Comparison of ENCODE assay signal across 14 cellular contexts in the genomic region with DNA sequence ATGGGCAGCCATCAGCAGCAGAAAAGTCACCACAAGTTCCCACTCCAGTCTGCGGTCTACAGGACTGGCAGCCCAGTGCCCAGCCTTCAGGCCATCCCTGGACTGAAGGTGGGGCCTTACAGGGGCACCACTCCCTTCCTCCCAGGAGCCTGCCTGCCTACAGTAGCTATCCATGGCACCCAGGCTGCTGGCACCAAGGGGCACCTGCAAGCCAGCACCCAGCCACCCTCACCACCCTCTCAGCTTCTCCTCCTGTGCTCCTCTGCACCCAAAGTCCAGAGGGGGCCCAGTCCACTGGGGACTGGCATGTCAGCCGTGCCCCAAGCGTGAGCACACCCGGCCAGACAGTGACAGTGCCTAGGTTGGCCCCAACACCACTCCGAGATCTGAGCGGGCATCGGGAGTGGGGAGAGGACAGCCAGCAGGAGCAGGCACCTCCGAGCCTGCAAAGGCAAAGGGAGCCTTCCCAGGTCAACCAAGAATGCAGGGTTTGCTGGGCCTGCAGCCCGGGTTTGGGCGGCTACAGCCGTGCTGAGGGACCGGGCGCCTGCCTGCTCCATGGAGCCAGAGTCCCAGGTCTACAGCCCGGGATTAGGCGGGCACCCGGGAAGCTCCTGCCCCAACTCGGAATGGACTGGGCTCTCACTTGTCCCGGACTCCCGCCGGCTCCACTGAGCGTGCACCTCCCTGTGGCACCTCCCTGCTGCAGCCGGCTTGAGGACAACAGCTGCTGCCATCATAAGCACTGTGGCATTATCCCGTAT. TPM values are rescaled to one million over a fixed set of nuclear protein-coding genes. Genes with fewer than 3 reads are reported as not detected.
DNase-seq lines count a peak whose midpoint lies in the region; TF ChIP-seq lines count a peak whose summit lies in the region.
"Had no signal": no experiment of that assay in that cellular context is flagged by ENCODE, and none has a peak within 500 bp of the region (broad histone marks: within the 10 kb centered on the region; RNA-seq: fewer than 3 reads in every experiment).

No MANE protein-coding gene starts in this region.

- H3K9ac ChIP-seq in H9 (ENCODE audit: extremely low read depth, insufficient read length, low read length) (no peak overlapping the region), endodermal cell (ENCODE audit: extremely low read depth, low read length, poor library complexity, severe bottlenecking) (no peak overlapping the region), mammary epithelial cell (ENCODE audit: insufficient read depth, low read length) (no peak overlapping the region)

- H4K91ac ChIP-seq in H9 (ENCODE audit: insufficient read length, low read depth, low read length), result no peak overlapping the region

- H3K27me3 Mint-ChIP-seq in H9 (ENCODE audit: low read depth) (no peaks in the 10 kb centered on the region), endodermal cell (ENCODE audit: insufficient read depth) (no peaks in the 10 kb centered on the region)

- H3K4me3 Mint-ChIP-seq in H9, result no peak overlapping the region
- H3K4me3 Mint-ChIP-seq in endodermal cell, result no peak overlapping the region
- H3K4me3 Mint-ChIP-seq: CD8-positive, alpha-beta T cell had no signal

- H3K36me3 ChIP-seq in endodermal cell (ENCODE audit: control insufficient read depth, insufficient read depth, low read length) (no peaks in the 10 kb centered on the region), mammary epithelial cell (ENCODE audit: insufficient read depth, low read length) (no peaks in the 10 kb centered on the region)
- H3K36me3 ChIP-seq: BE2C had no signal

- no peak overlapping the region for H3K23ac ChIP-seq in H9 (ENCODE audit: insufficient read length, low read depth, low read length)

- no peaks in the 10 kb centered on the region; a peak in 1 of 7 replicates for H3K36me3 Mint-ChIP-seq in H9 (ENCODE audit: insufficient read depth in 1 of 3, low read depth in 3 of 3)
- no peaks in the 10 kb centered on the region for H3K36me3 Mint-ChIP-seq in endodermal cell (ENCODE audit: low read depth)
- H3K36me3 Mint-ChIP-seq: CD8-positive, alpha-beta T cell had no signal

- no peaks in the 10 kb centered on the region for H3K79me1 ChIP-seq in H9 (ENCODE audit: insufficient read depth, low read depth, low read length, poor library complexity, severe bottlenecking)

- intact Hi-C loops in posterior vena cava (cut with DNase I) (no loop called here), mammary epithelial cell (cut with micrococcal nuclease) (no loop called here)

- peak; percentile 39 for DNase-seq in H9
- DNase-seq in endodermal cell, result peak; percentile 50
- DNase-seq in posterior vena cava (ENCODE audit: low spot score), result peak; percentile 62
- no peak for DNase-seq in mammary epithelial cell
- no peak for DNase-seq in activated T-cell treated with anti-CD3 and anti-CD28 coated beads for 4 hours
- no peak for DNase-seq in effector CD4-positive, alpha-beta T cell
- DNase-seq: BE2C; Caco-2; CD8-positive, alpha-beta T cell; DMS53 had no signal

- H3K4me3 ChIP-seq in endodermal cell (ENCODE audit: low read length) (no peak overlapping the region), mammary epithelial cell (replicated peaks in 1 of 3; ENCODE audit: insufficient read depth in 1 of 3, low read depth in 2 of 3, low read length in 3 of 3) (no peak overlapping the region)
- H3K4me3 ChIP-seq: A549 had no signal

- H4K20me1 ChIP-seq in H9 (ENCODE audit: control insufficient read depth, insufficient read depth, insufficient read length) (no peaks in the 10 kb centered on the region), mammary epithelial cell (ENCODE audit: insufficient read depth, low read length) (no peaks in the 10 kb centered on the region)

- H3K14ac ChIP-seq in H9 (ENCODE audit: insufficient read depth, low read length), result no peak overlapping the region

- H4K5ac ChIP-seq in H9 (ENCODE audit: insufficient read length, low read depth, low read length), result no peak overlapping the region

- no peak overlapping the region for H3T11ph ChIP-seq in H9 (ENCODE audit: low read length)

- H3K9me3 ChIP-seq in H9 (ENCODE audit: control insufficient read depth, low read depth, low read length) (no peaks in the 10 kb centered on the region), endodermal cell (ENCODE audit: control insufficient read depth, low read length) (no peaks in the 10 kb centered on the region), mammary epithelial cell (replicated peaks; ENCODE audit: insufficient read depth, low read length) (no peaks in the 10 kb centered on the region)
- H3K9me3 ChIP-seq: A549, BE2C, Caco-2 had no signal

- H3K23me2 ChIP-seq in H9 (ENCODE audit: insufficient read length, low read depth, low read length, poor library complexity, severe bottlenecking), result no peaks in the 10 kb centered on the region

- H2BK15ac ChIP-seq in H9 (ENCODE audit: low read depth, low read length), result no peak overlapping the region

- H3K27ac ChIP-seq in H9 (ENCODE audit: insufficient read length, low read depth, low read length) (no peak overlapping the region), endodermal cell (ENCODE audit: low read depth, low read length) (no peak overlapping the region), mammary epithelial cell (ENCODE audit: insufficient read depth, low read depth, low read length) (no peak overlapping the region)
- H3K27ac ChIP-seq: A549, C4-2B had no signal

- H3K4me2 ChIP-seq in H9 (ENCODE audit: insufficient read depth, insufficient read length, low read length) (no peak overlapping the region), mammary epithelial cell (ENCODE audit: insufficient read depth, low read depth, low read length) (no peak overlapping the region)
- H3K4me2 ChIP-seq: A549 had no signal

- H2AFZ ChIP-seq in H9 (ENCODE audit: low read length) (no peak overlapping the region), mammary epithelial cell (ENCODE audit: low read depth, low read length) (no peak overlapping the region)

- peaks cover 0 to 2% of the 10 kb centered on the region in 2 experiments; a peak in 1 of 4 replicates for H3K4me1 Mint-ChIP-seq in H9
- no peaks in the 10 kb centered on the region for H3K4me1 Mint-ChIP-seq in endodermal cell

- no peak overlapping the region for H2BK120ac ChIP-seq in H9 (ENCODE audit: low read depth, low read length, poor library complexity, severe bottlenecking)

- no peaks in the 10 kb centered on the region for H3K27me3 ChIP-seq in H9 (ENCODE audit: insufficient read depth, low read length)
- no peaks in the 10 kb centered on the region for H3K27me3 ChIP-seq in endodermal cell (ENCODE audit: control insufficient read depth, insufficient read depth, low read length, poor library complexity, severe bottlenecking)
- H3K27me3 ChIP-seq in mammary epithelial cell (ENCODE audit: insufficient read depth, low read length), result no peaks in the 10 kb centered on the region
- H3K27me3 ChIP-seq: BE2C had no signal

- H3K18ac ChIP-seq in H9 (ENCODE audit: insufficient read length, low read depth, low read length), result no peak overlapping the region

- no peaks in the 10 kb centered on the region for H3K79me2 ChIP-seq in H9 (ENCODE audit: insufficient read depth, low read length)
- no peaks in the 10 kb centered on the region for H3K79me2 ChIP-seq in mammary epithelial cell (ENCODE audit: insufficient read depth, low read length)

- H2BK12ac ChIP-seq in H9 (ENCODE audit: insufficient read length, low read depth, low read length), result no peak overlapping the region

- CTCF ChIA-PET in mammary epithelial cell (lab: Charles Lee; ENCODE audit: low non-redundant PET), result no interaction called here

- H3K4ac ChIP-seq in H9 (ENCODE audit: low read depth, low read length), result no peak overlapping the region; the same call in 1 of the 2 replicates

- dilution Hi-C loops in mammary epithelial cell (cut with HindIII; ENCODE audit: low sequenced_read_pairs), result no loop called here

- no peak overlapping the region for H4K8ac ChIP-seq in H9 (replicated peaks; ENCODE audit: insufficient read length, low read depth, low read length)

- no CpG with 5 or more reads among the region's 23 CpGs for WGBS in H9 (ENCODE audit: extremely low coverage, insufficient read length, low lambda C conversion rate)
- WGBS in endodermal cell (ENCODE audit: insufficient coverage in 1 of 2, insufficient read length in 1 of 2), 2 experiments, result 91 to 94% methylated on average over 20 to 23 of the region's 23 CpGs
- 82% methylated on average over 19 of the region's 23 CpGs for WGBS in mammary epithelial cell (ENCODE audit: low coverage, missing lambda C conversion rate)

- BruUV-seq in mammary epithelial cell (replicated peaks; lab: Mats Ljungman, UMichigan), result no TSS peak

- in situ Hi-C loops in mammary epithelial cell (cut with MboI; ENCODE audit: low sequenced_read_pairs in 2 of 2), result no loop called here

- H3K4me1 ChIP-seq in H9 (ENCODE audit: insufficient read depth, low read length), result no peaks in the 10 kb centered on the region
- no peaks in the 10 kb centered on the region for H3K4me1 ChIP-seq in endodermal cell (ENCODE audit: control insufficient read depth, insufficient read depth, low read length)
- H3K4me1 ChIP-seq in mammary epithelial cell (ENCODE audit: insufficient read depth, low read length), result no peaks in the 10 kb centered on the region
- H3K4me1 ChIP-seq: A549, BE2C, Caco-2 had no signal

- H2AK5ac ChIP-seq in H9 (ENCODE audit: insufficient read length, low read length), result no peak overlapping the region

- no peak overlapping the region for H3K56ac ChIP-seq in H9 (ENCODE audit: insufficient read length, low read depth, low read length)

- TF ChIP-seq CTCF in H9 (conservative IDR thresholded peaks at IDR 0.05) (no peak), endodermal cell (conservative IDR thresholded peaks at IDR 0.05) (no peak), mammary epithelial cell (conservative IDR thresholded peaks at IDR 0.05 in 1 of 2, IDR thresholded peaks at IDR 0.05 in 1 of 2; ENCODE audit: extremely low read depth in 1 of 2, insufficient read depth in 1 of 2, low read depth in 1 of 2, low read length in 2 of 2) (no peak)

- no peak overlapping the region; a peak in 1 of 7 replicates for H3K27ac Mint-ChIP-seq in H9
- H3K27ac Mint-ChIP-seq in endodermal cell, result no peak overlapping the region
- H3K27ac Mint-ChIP-seq: CD8-positive, alpha-beta T cell had no signal

- no peak overlapping the region for H2BK20ac ChIP-seq in H9 (ENCODE audit: low read depth, low read length, poor library complexity, severe bottlenecking)

- H3K9me3 Mint-ChIP-seq in H9 (peaks cover 0 to 2% of the 10 kb centered on the region in 2 experiments; a peak in 2 of 5 replicates), endodermal cell (peaks cover 5% of the 10 kb centered on the region)
- H3K9me3 Mint-ChIP-seq: CD8-positive, alpha-beta T cell had no signal

- no peak overlapping the region for H2BK5ac ChIP-seq in H9 (ENCODE audit: insufficient read length, low read length)

RNA-seq across cellular contexts. Expression of gene OR6C65, which starts 8.1 kb away (rescaled TPM):
- total RNA-seq in H9 (2021), result not detected in 2 replicates
- not detected for total RNA-seq in endodermal cell
- not detected for polyA plus RNA-seq in endodermal cell (2013, experiment 1 of 2)
- polyA plus RNA-seq in endodermal cell (2013, experiment 2 of 2), result not detected
- not detected for total RNA-seq in posterior vena cava
- not detected for total RNA-seq in mammary epithelial cell
- polyA plus RNA-seq in mammary epithelial cell, result not detected
- not detected for polyA minus RNA-seq in mammary epithelial cell
- total RNA-seq: Caco-2; CD8-positive, alpha-beta T cell; HT1080 had no signal
- polyA plus RNA-seq: A549, AG04450 had no signal

RNA-seq across cellular contexts. Expression of gene OR6C75, which starts 29.4 kb away (rescaled TPM):
- total RNA-seq in H9 (2021) (not detected in 2 replicates), endodermal cell (not detected), posterior vena cava (not detected), mammary epithelial cell (not detected)
- polyA plus RNA-seq in endodermal cell (2013, experiment 1 of 2), result not detected
- polyA plus RNA-seq in endodermal cell (2013, experiment 2 of 2), result not detected
- not detected for polyA plus RNA-seq in mammary epithelial cell
- not detected for polyA minus RNA-seq in mammary epithelial cell
- total RNA-seq: Caco-2; CD8-positive, alpha-beta T cell; HT1080 had no signal
- polyA plus RNA-seq: A549, AG04450 had no signal

RNA-seq across cellular contexts. Expression of gene OR6C76, which starts 33.8 kb away (rescaled TPM):
- total RNA-seq in H9 (2021) (not detected in 2 replicates), endodermal cell (not detected), posterior vena cava (not detected), mammary epithelial cell (not detected)
- polyA plus RNA-seq in endodermal cell (2013, experiment 1 of 2), result not detected
- polyA plus RNA-seq in endodermal cell (2013, experiment 2 of 2), result not detected
- not detected for polyA plus RNA-seq in mammary epithelial cell
- polyA minus RNA-seq in mammary epithelial cell, result not detected
- total RNA-seq: Caco-2; CD8-positive, alpha-beta T cell; HT1080 had no signal
- polyA plus RNA-seq: A549, AG04450 had no signal

RNA-seq across cellular contexts. Expression of gene OR6C2, which starts 51.7 kb away (rescaled TPM):
- not detected in 2 replicates for total RNA-seq in H9 (2021)
- not detected for total RNA-seq in endodermal cell
- polyA plus RNA-seq in endodermal cell (2013, experiment 1 of 2), result not detected
- polyA plus RNA-seq in endodermal cell (2013, experiment 2 of 2), result not detected
- not detected for total RNA-seq in posterior vena cava
- not detected for total RNA-seq in mammary epithelial cell
- polyA plus RNA-seq in mammary epithelial cell, result not detected
- polyA minus RNA-seq in mammary epithelial cell, result not detected
- total RNA-seq: Caco-2; CD8-positive, alpha-beta T cell; HT1080 had no signal
- polyA plus RNA-seq: A549, AG04450 had no signal

Comparison
In these comparisons a context has a peak if more than half of its experiments do, and no peak if none do; other contexts are left out.
1. DNase-seq: peak in H9 (single experiment), endodermal cell (single experiment) and posterior vena cava (single experiment); none in mammary epithelial cell (single experiment), activated T-cell treated with anti-CD3 and anti-CD28 coated beads for 4 hours (single experiment) and effector CD4-positive, alpha-beta T cell (single experiment).